11 cellular contexts compared by ENCODE assay signal in the genomic region with DNA sequence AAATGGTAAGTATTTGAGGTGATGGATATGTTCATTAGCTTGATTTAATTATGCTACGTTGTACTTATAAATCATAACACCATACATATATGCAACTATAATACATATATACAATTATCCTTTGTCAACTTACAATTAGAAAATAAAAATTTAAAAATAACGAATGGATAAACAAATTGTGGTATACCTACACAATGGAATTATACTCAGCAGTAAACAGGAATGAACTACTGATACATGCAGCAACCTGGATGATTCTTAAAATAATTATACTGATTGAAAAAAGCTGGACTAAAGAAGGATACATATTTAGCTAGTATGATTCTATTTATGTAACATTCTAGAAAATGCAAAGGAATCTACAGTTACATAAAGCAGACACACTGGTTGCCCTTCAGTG.
"Had no signal": no experiment of that assay in that cellular context is flagged by ENCODE, and none has a peak within 500 bp of the region (broad histone marks: within the 10 kb centered on the region; RNA-seq: fewer than 3 reads in every experiment).

No MANE protein-coding gene starts in this region.

- H3K36me3 Mint-ChIP-seq: IgD-negative memory B cell had no signal

- H3K4me1 Mint-ChIP-seq: IgD-negative memory B cell had no signal

- ATAC-seq: GM23338, HCT116, HepG2 had no signal

- H3K4me3 ChIP-seq: GM23338 had no signal

- H2AFZ ChIP-seq: GM23338 had no signal

- H3K9ac ChIP-seq: KMS-11 had no signal

- H3K27ac Mint-ChIP-seq: GM23338, H9, HFFc6, IgD-negative memory B cell had no signal

- H3K9me3 Mint-ChIP-seq: GM23338, H9, HFFc6, IgD-negative memory B cell had no signal

- FAIRE-seq: H1, H54, HepG2 had no signal

- H3K4me2 ChIP-seq: GM23338, KMS-11 had no signal

- DNase-seq: H9, HFFc6, KBM-7 had no signal

- H3K27ac ChIP-seq: HL-60, KMS-11 had no signal

- H3K4me3 Mint-ChIP-seq: GM23338, H9, HFFc6, IgD-negative memory B cell had no signal
